ENCODE assay signal across 1 cellular context in the genomic region with DNA sequence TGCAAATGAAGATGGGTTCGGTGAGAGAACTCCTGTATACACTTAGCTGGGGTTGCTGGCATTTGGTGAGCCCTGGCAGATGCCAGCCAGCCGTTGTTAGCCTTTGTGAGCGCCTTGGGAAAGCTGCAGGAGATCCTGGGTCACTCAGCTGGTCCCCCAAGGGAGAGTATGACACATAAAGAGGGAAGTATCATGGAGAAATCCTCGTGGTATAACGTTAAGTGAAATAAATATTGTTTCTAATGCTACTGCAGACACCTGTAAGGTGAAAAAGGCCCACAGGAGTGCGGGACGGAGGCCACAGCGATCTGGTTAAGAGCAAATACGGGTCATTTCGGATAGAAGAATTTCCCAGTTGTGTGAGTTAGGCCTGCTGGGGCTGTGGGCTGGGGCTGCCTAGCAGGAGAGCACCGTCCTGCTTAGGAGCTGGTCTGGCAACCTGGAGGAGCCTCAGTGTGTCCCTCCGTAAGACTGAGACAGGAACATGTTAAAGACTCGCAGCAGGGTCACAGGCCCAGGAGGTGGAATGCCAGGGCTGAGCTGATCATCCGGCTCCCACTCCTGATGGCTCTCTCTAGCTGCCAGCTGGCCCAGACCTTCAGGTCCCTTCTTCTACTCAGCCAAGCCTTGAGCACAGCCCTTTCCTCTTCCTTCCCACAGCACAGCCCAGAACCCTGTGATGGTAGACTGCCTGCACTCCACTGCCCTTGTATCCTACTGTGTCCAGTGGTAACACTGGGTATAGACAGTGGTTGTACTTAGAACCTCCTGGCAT.
TF ChIP-seq lines count a peak whose summit lies in the region.

No MANE protein-coding gene starts in this region.

TF ChIP-seq in H1, 55 proteins besides CTCF, POLR2A, EP300 and RAD21:
- TF ChIP-seq SUZ12 (IDR thresholded peaks at IDR 0.05; ENCODE audit: low read length) (peak; percentile 83), EZH2 (IDR thresholded peaks at IDR 0.05; ENCODE audit: low read depth, low read length, severe bottlenecking) (peak; percentile 85), CREB1 (IDR thresholded peaks at IDR 0.05) (no peak), GTF2F1 (IDR thresholded peaks at IDR 0.05; ENCODE audit: borderline replicate concordance, low read depth, low read length) (no peak), RNF2 (IDR thresholded peaks at IDR 0.05; ENCODE audit: borderline replicate concordance, low read depth, low read length, missing control alignments, poor library complexity, severe bottlenecking) (peak; percentile 78)
